10 cellular contexts compared by ENCODE assay signal in genomic region chr5:132371603-132371994, GRCh38. TPM values are rescaled to one million over a fixed set of nuclear protein-coding genes. Genes with fewer than 3 reads are reported as not detected.
DNase-seq lines count a peak whose midpoint lies in the region; ATAC-seq and TF ChIP-seq lines count a peak whose summit lies in the region.
"Had no signal": no experiment of that assay in that cellular context is flagged by ENCODE, and none has a peak within 500 bp of the region (broad histone marks: within the 10 kb centered on the region; RNA-seq: fewer than 3 reads in every experiment).

No MANE protein-coding gene starts in this region.

- H3K27me3 ChIP-seq in endodermal cell (ENCODE audit: control insufficient read depth, insufficient read depth, low read length, poor library complexity, severe bottlenecking): peaks cover 22% of the 10 kb centered on the region
- no peaks in the 10 kb centered on the region for H3K27me3 ChIP-seq in skeletal muscle tissue (ENCODE audit: control insufficient read depth in 3 of 3, insufficient read depth in 3 of 3, low read length in 3 of 3)
- H3K27me3 ChIP-seq in foreskin keratinocyte: no peaks in the 10 kb centered on the region

- CTCF ChIA-PET in RWPE1 (lab: Yijun Ruan, JAX): interaction anchor here (1.8 kb wide), 1 partner anchor 14 kb away, joined by 8 read pairs; no protein-coding TSS in a partner anchor

- no peaks in the 10 kb centered on the region for H3K9me3 Mint-ChIP-seq in endodermal cell

- peak overlapping the region; percentile 49 for H3K27ac ChIP-seq in RWPE1
- H3K27ac ChIP-seq in endodermal cell (ENCODE audit: low read depth, low read length): no peak overlapping the region
- peak overlapping the region; percentile 3 for H3K27ac ChIP-seq in skeletal muscle tissue (ENCODE audit: low read depth, low read length)
- H3K27ac ChIP-seq in foreskin keratinocyte: no peak overlapping the region
- H3K27ac ChIP-seq: epithelial cell of prostate had no signal

- no peak for TF ChIP-seq CTCF in RWPE1 (conservative IDR thresholded peaks at IDR 0.05; ENCODE audit: low read depth)
- TF ChIP-seq CTCF in endodermal cell (conservative IDR thresholded peaks at IDR 0.05): no peak
- TF ChIP-seq CTCF in foreskin keratinocyte (conservative IDR thresholded peaks at IDR 0.05): no peak

- peaks cover 15% of the 10 kb centered on the region for H3K27me3 Mint-ChIP-seq in endodermal cell (ENCODE audit: insufficient read depth)

- H3K4me3 ChIP-seq in endodermal cell (ENCODE audit: low read length) (no peak overlapping the region), skeletal muscle tissue (ENCODE audit: low read length in 3 of 3) (peak overlapping the region in 2 of 3 donors; percentile 47 to 95)

- 89 to 93% methylated on average over 5 of the region's 5 CpGs for WGBS in endodermal cell (ENCODE audit: insufficient coverage in 1 of 2, insufficient read length in 1 of 2), 2 experiments

- H3K9ac ChIP-seq in endodermal cell (ENCODE audit: extremely low read depth, low read length, poor library complexity, severe bottlenecking) (no peak overlapping the region), skeletal muscle tissue (ENCODE audit: low read depth in 1 of 3, low read length in 3 of 3) (peak overlapping the region in 2 of 3 donors; percentile 15 to 93)
- H3K9ac ChIP-seq: SK-N-SH had no signal

- DNase-seq in activated CD8-positive, alpha-beta memory T cell treated with anti-CD3 and anti-CD28 coated beads, Interleukin-2, amount 50 U/mL, for 48 hours: peak; percentile 47
- no peak for DNase-seq in activated CD8-positive, alpha-beta memory T cell treated with anti-CD3 and anti-CD28 coated beads, Interleukin-2, amount 50 U/mL, for 4 hours
- DNase-seq in RWPE1 (ENCODE audit: low spot score) (no peak), endodermal cell (no peak), foreskin keratinocyte (no peak), kidney tubule cell (ENCODE audit: low spot score) (no peak)
- DNase-seq: SK-N-SH had no signal

- peaks cover 6% of the 10 kb centered on the region for H3K4me1 ChIP-seq in endodermal cell (ENCODE audit: control insufficient read depth, insufficient read depth, low read length)
- H3K4me1 ChIP-seq in skeletal muscle tissue (ENCODE audit: control insufficient read depth in 3 of 3, insufficient read depth in 3 of 3, low read length in 3 of 3): peaks cover 15 to 63% (median 43%) of the 10 kb centered on the region in 3 donors
- peaks cover 25% of the 10 kb centered on the region for H3K4me1 ChIP-seq in foreskin keratinocyte

- peak overlapping the region; percentile 69 for H3K4me3 Mint-ChIP-seq in endodermal cell

- no peaks in the 10 kb centered on the region for H3K36me3 Mint-ChIP-seq in endodermal cell (ENCODE audit: low read depth)

- no peaks in the 10 kb centered on the region for H3K36me3 ChIP-seq in endodermal cell (ENCODE audit: control insufficient read depth, insufficient read depth, low read length)
- H3K36me3 ChIP-seq in skeletal muscle tissue (ENCODE audit: control insufficient read depth in 3 of 3, insufficient read depth in 3 of 3, low read length in 3 of 3): peaks cover 0 to 4% (median 3%) of the 10 kb centered on the region in 3 donors

- ATAC-seq in foreskin keratinocyte: no peak
- ATAC-seq in GM18868 (IDR thresholded peaks at IDR 0.05; ENCODE audit: unreplicated experiment): no peak

- POLR2A ChIA-PET in RWPE1 (lab: Yijun Ruan, JAX; ENCODE audit: low non-redundant PET): no interaction called here

- no peaks in the 10 kb centered on the region for H3K9me3 ChIP-seq in endodermal cell (ENCODE audit: control insufficient read depth, low read length)
- H3K9me3 ChIP-seq in skeletal muscle tissue (ENCODE audit: control insufficient read depth in 3 of 3, low read length in 3 of 3): no peaks in the 10 kb centered on the region
- H3K9me3 ChIP-seq: SK-N-SH had no signal

- H3K4me1 Mint-ChIP-seq in endodermal cell: peaks cover 27% of the 10 kb centered on the region

- no peak overlapping the region for H3K27ac Mint-ChIP-seq in endodermal cell

RNA-seq across cellular contexts. Expression of gene SLC22A5, which starts 2.1 kb away (rescaled TPM):
- 1 to 10 TPM; 4.9 to 8.2 TPM for total RNA-seq in endodermal cell
- polyA plus RNA-seq in endodermal cell (2013, experiment 1 of 2): 2.2 TPM
- 2.2 TPM for polyA plus RNA-seq in endodermal cell (2013, experiment 2 of 2)
- 2.1 TPM for total RNA-seq in skeletal muscle tissue
- total RNA-seq in foreskin keratinocyte: 11.7 and 14.7 TPM in 2 replicates
- 5.6 and 7.1 TPM in 2 replicates for polyA plus RNA-seq in foreskin keratinocyte

Comparison
In these comparisons a context has a peak if more than half of its experiments do, and no peak if none do; other contexts are left out.
1. H3K27ac ChIP-seq: peak in RWPE1 (single experiment) and skeletal muscle tissue (single experiment); none in endodermal cell (single experiment) and foreskin keratinocyte (single experiment).